Comparison of ENCODE assay signal across 1 cellular context in genomic region chr2:151862688-151863087, GRCh38.
A peak's percentile ranks its signal among the peaks of the same experiment; 100 is the strongest.
TF ChIP-seq lines count a peak whose summit lies in the region.

No MANE protein-coding gene starts in this region.

TF ChIP-seq in GM12878, 131 proteins besides CTCF, POLR2A, EP300 and RAD21 (continued from another document and continues in another):
- TF ChIP-seq REST (IDR thresholded peaks at IDR 0.05; ENCODE audit: low read depth, low read length) (no peak), KDM1A (IDR thresholded peaks at IDR 0.05; ENCODE audit: borderline replicate concordance) (no peak), ZBED1 (IDR thresholded peaks at IDR 0.05; ENCODE audit: borderline replicate concordance) (no peak), SMARCA5 (IDR thresholded peaks at IDR 0.05) (no peak), BMI1 (IDR thresholded peaks at IDR 0.05; ENCODE audit: borderline replicate concordance) (no peak), RELB (IDR thresholded peaks at IDR 0.05; ENCODE audit: low read depth) (no peak), MXI1 (IDR thresholded peaks at IDR 0.05; ENCODE audit: low read depth, low read length) (no peak), EED (IDR thresholded peaks at IDR 0.05; ENCODE audit: low read depth) (peak; percentile 28; the same call in 1 of the 2 replicates), ZNF384 (IDR thresholded peaks at IDR 0.05; ENCODE audit: borderline replicate concordance, low read depth, low read length) (no peak), NFIC (IDR thresholded peaks at IDR 0.05; ENCODE audit: low read depth, low read length) (peak; percentile 82), IKZF1 (conservative IDR thresholded peaks at IDR 0.05) (no peak), SREBF1 (IDR thresholded peaks at IDR 0.05; ENCODE audit: low read length) (no peak), ASH2L (IDR thresholded peaks at IDR 0.05; ENCODE audit: borderline replicate concordance, low read depth) (no peak), CREM (IDR thresholded peaks at IDR 0.05; ENCODE audit: low read depth) (peak; percentile 49; the same call in 1 of the 2 replicates), RELA (IDR thresholded peaks at IDR 0.05; ENCODE audit: borderline replicate concordance, partially characterized antibody) (no peak), NKRF (conservative IDR thresholded peaks at IDR 0.05) (no peak), CHD2 (IDR thresholded peaks at IDR 0.05; ENCODE audit: borderline replicate concordance, low read depth, low read length) (no peak), RB1 (IDR thresholded peaks at IDR 0.05; ENCODE audit: borderline replicate concordance) (no peak), POLR2AphosphoS5 (IDR thresholded peaks at IDR 0.05; ENCODE audit: low read length) (no peak), PRDM15 (CRISPR knock-in tag; IDR thresholded peaks at IDR 0.05) (no peak), RAD51 (IDR thresholded peaks at IDR 0.05) (peak; percentile 59; the same call in 1 of the 2 replicates), ZBTB33 (IDR thresholded peaks at IDR 0.05) (no peak), BRCA1 (IDR thresholded peaks at IDR 0.05; ENCODE audit: low read depth, low read length) (no peak), POU2F2 (IDR thresholded peaks at IDR 0.05; ENCODE audit: borderline replicate concordance, low read depth, low read length) (peak; percentile 73; the same call in 1 of the 3 replicates), E2F4 (IDR thresholded peaks at IDR 0.05; ENCODE audit: low read depth, low read length) (no peak), JUNB (IDR thresholded peaks at IDR 0.05) (peak; percentile 56; the same call in 1 of the 2 replicates), CEBPZ (IDR thresholded peaks at IDR 0.05; ENCODE audit: low read depth, low read length) (no peak), SIN3A (IDR thresholded peaks at IDR 0.05; ENCODE audit: low read depth, low read length) (no peak), SPI1 (IDR thresholded peaks at IDR 0.05; ENCODE audit: borderline replicate concordance, insufficient read depth, low read depth, low read length) (no peak), ZSCAN29 (IDR thresholded peaks at IDR 0.05) (no peak), NFYA (IDR thresholded peaks at IDR 0.05; ENCODE audit: borderline replicate concordance, low read depth, low read length) (no peak), IRF4 (IDR thresholded peaks at IDR 0.05; ENCODE audit: low read depth, low read length) (0 out of 2 replicates have a peak, but pooled peaks have one; percentile 38), USF2 (IDR thresholded peaks at IDR 0.05; ENCODE audit: borderline replicate concordance, low read depth, low read length) (no peak; the same call in 1 of the 2 replicates), KAT2A (conservative IDR thresholded peaks at IDR 0.05; ENCODE audit: control insufficient read depth, low read depth, low read length) (no peak), SRF (IDR thresholded peaks at IDR 0.05; ENCODE audit: low read depth in 2 of 2, low read length in 2 of 2) (no peak), BACH1 (IDR thresholded peaks at IDR 0.05; ENCODE audit: borderline replicate concordance) (no peak)
